8 cellular contexts compared by ENCODE assay signal in the genomic region with DNA sequence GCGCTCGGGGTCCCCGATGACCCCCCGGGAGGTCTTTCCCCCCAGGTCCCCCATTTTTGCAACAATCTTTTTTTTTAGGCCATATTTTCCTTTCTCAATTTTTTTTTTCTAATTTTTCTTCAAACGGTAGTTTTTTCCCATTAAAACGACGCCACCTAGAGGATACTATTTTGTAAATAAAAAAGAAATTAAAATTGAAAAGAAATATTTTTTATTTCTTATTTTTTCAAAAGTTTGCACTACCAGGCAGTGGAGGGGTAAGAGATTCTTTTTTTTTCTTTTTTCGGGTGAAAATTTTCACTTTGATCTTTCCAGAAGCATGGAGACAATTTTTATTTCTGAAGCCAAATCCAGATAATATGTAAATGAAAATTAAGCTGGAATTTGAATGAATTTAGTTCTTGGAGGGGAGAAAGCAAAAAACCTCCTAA. TPM values are rescaled to one million over a fixed set of nuclear protein-coding genes. Genes with fewer than 3 reads are reported as not detected.
DNase-seq lines count a peak whose midpoint lies in the region; ATAC-seq, FAIRE-seq and TF ChIP-seq lines count a peak whose summit lies in the region.

No MANE protein-coding gene starts in this region.

- peaks cover 53% of the 10 kb centered on the region for H3K79me2 ChIP-seq in neural progenitor cell (ENCODE audit: low read depth)

- H3K9me3 Mint-ChIP-seq in activated CD4-positive, alpha-beta T cell treated with anti-CD3 and anti-CD28 coated beads, Interleukin-2, amount 10 ng/mL, durations not matched to agents 7 days and 5 days: no peaks in the 10 kb centered on the region
- H3K9me3 Mint-ChIP-seq in neural progenitor cell: peaks cover 4% of the 10 kb centered on the region

- peak overlapping the region; percentile 88 for H3K4me2 ChIP-seq in neural progenitor cell

- CTCF ChIA-PET in activated CD4-positive, alpha-beta T cell treated with anti-CD3 and anti-CD28 coated beads, Interleukin-2, amount 10 ng/mL, durations not matched to agents 7 days and 5 days (lab: Charles Lee): interaction anchor here (0.6 to 1.6 kb wide), 3 partner anchors 16 to 235 kb away, joined by 3 to 4 read pairs (median 3); no protein-coding TSS in a partner anchor
- CTCF ChIA-PET in Panc1 (lab: Charles Lee): interaction anchor here (0.7 to 0.8 kb wide), 2 partner anchors 23 to 194 kb away, joined by 3 to 4 read pairs; no protein-coding TSS in a partner anchor

- H4K20me1 ChIP-seq in neural progenitor cell (ENCODE audit: low read depth): peaks cover 23% of the 10 kb centered on the region

- H3K4me1 Mint-ChIP-seq in activated CD4-positive, alpha-beta T cell treated with anti-CD3 and anti-CD28 coated beads, Interleukin-2, amount 10 ng/mL, durations not matched to agents 7 days and 5 days: peaks cover 8% of the 10 kb centered on the region
- H3K4me1 Mint-ChIP-seq in neural progenitor cell: peaks cover 28% of the 10 kb centered on the region

- in situ Hi-C loops in Panc1 (cut with HindIII; ENCODE audit: low pct_unique_long_range_greater_than_20kb, low sequenced_read_pairs): no loop called here

- POLR2A ChIA-PET in activated CD4-positive, alpha-beta T cell treated with anti-CD3 and anti-CD28 coated beads, Interleukin-2, amount 10 ng/mL, durations not matched to agents 7 days and 5 days (lab: Charles Lee): interaction anchor here (0.6 kb wide), 1 partner anchor 260 kb away, joined by 3 read pairs; no protein-coding TSS in a partner anchor
- POLR2A ChIA-PET in Panc1 (lab: Charles Lee): no interaction called here

- H3K27me3 Mint-ChIP-seq in activated CD4-positive, alpha-beta T cell treated with anti-CD3 and anti-CD28 coated beads, Interleukin-2, amount 10 ng/mL, durations not matched to agents 7 days and 5 days: peaks cover 27% of the 10 kb centered on the region
- H3K27me3 Mint-ChIP-seq in neural progenitor cell (ENCODE audit: insufficient read depth, low read depth): peaks cover 2% of the 10 kb centered on the region

- H3K4me1 ChIP-seq in Panc1 (ENCODE audit: control insufficient read depth, insufficient read depth, low read length) (no peaks in the 10 kb centered on the region), neural progenitor cell (peaks cover 18% of the 10 kb centered on the region)

- no peaks in the 10 kb centered on the region for H3K9me3 ChIP-seq in Panc1 (ENCODE audit: control insufficient read depth, insufficient read depth, low read depth, low read length)
- no peaks in the 10 kb centered on the region for H3K9me3 ChIP-seq in neural progenitor cell (ENCODE audit: low read depth)

- H3K9ac ChIP-seq in neural progenitor cell: peak overlapping the region; percentile 63

- TF ChIP-seq CTCF in Panc1 (IDR thresholded peaks at IDR 0.05) (peak; percentile 50), neural progenitor cell (IDR thresholded peaks at IDR 0.05) (peak; percentile 75)

- H3K36me3 Mint-ChIP-seq in activated CD4-positive, alpha-beta T cell treated with anti-CD3 and anti-CD28 coated beads, Interleukin-2, amount 10 ng/mL, durations not matched to agents 7 days and 5 days (ENCODE audit: low read depth): no peaks in the 10 kb centered on the region
- H3K36me3 Mint-ChIP-seq in neural progenitor cell: peaks cover 19% of the 10 kb centered on the region

- H3K4me3 ChIP-seq in Panc1 (ENCODE audit: low read depth in 2 of 2, low read length in 2 of 2): peak overlapping the region; percentile 50 to 53
- H3K4me3 ChIP-seq in neural progenitor cell: peak overlapping the region; percentile 85

- H2AFZ ChIP-seq in neural progenitor cell (replicated peaks): peak overlapping the region; percentile 45

- ATAC-seq in Panc1: no peak
- ATAC-seq in HG02571 (IDR thresholded peaks at IDR 0.05; ENCODE audit: unreplicated experiment): no peak
- no peak for ATAC-seq in GM18867 (IDR thresholded peaks at IDR 0.05; ENCODE audit: unreplicated experiment)

- intact Hi-C loops in Panc1 (cut with micrococcal nuclease; ENCODE audit: unreplicated experiment): loop anchor here (5.0 to 10.0 kb wide), 2 partner anchors 155 to 192 kb away; no protein-coding TSS in a partner anchor

- no peaks in the 10 kb centered on the region for H3K36me3 ChIP-seq in Panc1 (ENCODE audit: control insufficient read depth, insufficient read depth, low read length)
- H3K36me3 ChIP-seq in neural progenitor cell: no peaks in the 10 kb centered on the region

- H3F3A ChIP-seq in neural progenitor cell (ENCODE audit: low read depth): peaks cover 9% of the 10 kb centered on the region

- BruUV-seq in Panc1 (replicated peaks; lab: Mats Ljungman, UMichigan): no TSS peak

- peak; percentile 93 for FAIRE-seq in endometrium (lab: Jason Lieb, UNC)

- H3K27ac ChIP-seq in Panc1 (ENCODE audit: low read length): no peak overlapping the region
- no peak overlapping the region for H3K27ac ChIP-seq in neural progenitor cell

- no peak overlapping the region for H3K27ac Mint-ChIP-seq in activated CD4-positive, alpha-beta T cell treated with anti-CD3 and anti-CD28 coated beads, Interleukin-2, amount 10 ng/mL, durations not matched to agents 7 days and 5 days
- H3K27ac Mint-ChIP-seq in neural progenitor cell: peak overlapping the region; percentile 99

- H3K27me3 ChIP-seq in Panc1 (ENCODE audit: control insufficient read depth, insufficient read depth, low read length): peaks cover 3% of the 10 kb centered on the region; the same call in 1 of the 2 replicates
- peaks cover 10% of the 10 kb centered on the region for H3K27me3 ChIP-seq in neural progenitor cell

- H3K4me3 Mint-ChIP-seq in activated CD4-positive, alpha-beta T cell treated with anti-CD3 and anti-CD28 coated beads, Interleukin-2, amount 10 ng/mL, durations not matched to agents 7 days and 5 days: peak overlapping the region; percentile 83
- peak overlapping the region; percentile 98 for H3K4me3 Mint-ChIP-seq in neural progenitor cell

- no peak for DNase-seq in activated CD4-positive, alpha-beta T cell treated with anti-CD3 and anti-CD28 coated beads, Interleukin-2, amount 10 ng/mL, durations not matched to agents 7 days and 5 days
- no peak for DNase-seq in activated CD4-positive, alpha-beta T cell treated with anti-CD3 and anti-CD28 coated beads, Interleukin-2, amount 50 U/mL, for 4 hours
- no peak for DNase-seq in Panc1 (ENCODE audit: low read depth, low spot score)
- DNase-seq in neural progenitor cell (ENCODE audit: low spot score): peak; percentile 29
- DNase-seq in GF-D8 (lab: John Stamatoyannopoulos, UW): no peak

RNA-seq across cellular contexts. Expression of a gene that starts 0.7 kb away (rescaled TPM):
- under 1 TPM; 0.21 to 0.27 TPM for total RNA-seq in activated CD4-positive, alpha-beta T cell treated with anti-CD3 and anti-CD28 coated beads, Interleukin-2, amount 10 ng/mL, durations not matched to agents 7 days and 5 days
- total RNA-seq in Panc1 (2021; ENCODE audit: unreplicated experiment): 1.8 TPM
- 1.1 TPM for polyA plus RNA-seq in Panc1 (2012; ENCODE audit: insufficient read length)
- 10.5 and 16.9 TPM in 2 replicates for total RNA-seq in neural progenitor cell (ENCODE audit: low replicate concordance)
